Comparison of ENCODE assay signal across 14 cellular contexts in genomic region chr12:115374480-115375187, GRCh38.
DNase-seq lines count a peak whose midpoint lies in the region; ATAC-seq and TF ChIP-seq lines count a peak whose summit lies in the region.
"Had no signal": no experiment of that assay in that cellular context is flagged by ENCODE, and none has a peak within 500 bp of the region (broad histone marks: within the 10 kb centered on the region; RNA-seq: fewer than 3 reads in every experiment).

No MANE protein-coding gene starts in this region.

- H3K27me3 ChIP-seq in GM23248 (replicated peaks; ENCODE audit: insufficient read depth) (no peaks in the 10 kb centered on the region), OCI-LY3 (ENCODE audit: low read depth, low read length) (no peaks in the 10 kb centered on the region)
- H3K27me3 ChIP-seq: upper lobe of right lung had no signal

- H3K9me3 ChIP-seq in GM23248 (ENCODE audit: low read depth) = no peaks in the 10 kb centered on the region
- no peaks in the 10 kb centered on the region for H3K9me3 ChIP-seq in OCI-LY3 (ENCODE audit: insufficient read depth, low read length)
- H3K9me3 ChIP-seq: upper lobe of right lung had no signal

- H3K27me3 Mint-ChIP-seq in mesothelial cell of epicardium (ENCODE audit: low read depth) (no peaks in the 10 kb centered on the region), T-cell (peaks cover 0 to 4% of the 10 kb centered on the region in 2 donors)
- no peaks in the 10 kb centered on the region for H3K27me3 Mint-ChIP-seq in activated T-helper 2 cell treated with anti-CD3 and anti-CD28 coated beads, Interferon-gamma antibody, Interleukin-2, Interleukin-4, amounts not matched to agents 10 μg/mL and 5 μg/mL and 100 μg/mL, durations not matched to agents 14 hours and 24 hours and 36 hours (ENCODE audit: low read depth)
- H3K27me3 Mint-ChIP-seq: natural killer cell treated with Interleukin-12 subunit alpha and Interleukin-12 subunit beta and Interleukin-15 and Interleukin-18, amount 100 ng/mL, for 72 hours had no signal

- H3K9me3 Mint-ChIP-seq in mesothelial cell of epicardium = no peaks in the 10 kb centered on the region
- peaks cover 3 to 30% (median 8%) of the 10 kb centered on the region in 3 donors for H3K9me3 Mint-ChIP-seq in T-cell
- H3K9me3 Mint-ChIP-seq in activated T-helper 2 cell treated with anti-CD3 and anti-CD28 coated beads, Interferon-gamma antibody, Interleukin-2, Interleukin-4, amounts not matched to agents 10 μg/mL and 5 μg/mL and 100 μg/mL, durations not matched to agents 14 hours and 24 hours and 36 hours = peaks cover 9% of the 10 kb centered on the region

- peak; percentile 31 for DNase-seq in GM13977 (ENCODE audit: low spot score)
- DNase-seq in GM23248 = no peak
- no peak for DNase-seq in mesothelial cell of epicardium (ENCODE audit: low spot score in 2 of 2, unreplicated experiment in 2 of 2)
- DNase-seq in T-cell = no peak
- DNase-seq in substantia nigra (lab: John Stamatoyannopoulos, UW) = no peak
- DNase-seq in HuH-7.5 (ENCODE audit: low spot score) = no peak
- no peak for DNase-seq in activated T-helper 2 cell treated with anti-CD3 and anti-CD28 coated beads, Interferon-gamma antibody, Interleukin-2, Interleukin-4, amounts not matched to agents 10 μg/mL and 5 μg/mL and 100 μg/mL, durations not matched to agents 14 hours and 24 hours and 36 hours (ENCODE audit: low spot score)
- DNase-seq: Calu3; caudate nucleus; NCI-H2171 treated with DMSO at 0.1 percent for 48 hours; stimulated activated CD4-positive, alpha-beta T cell treated with anti-CD3 and anti-CD28 coated beads, Interleukin-4, amount 100 ng/mL, for 24 hours; upper lobe of right lung had no signal

- in situ Hi-C loops in GM13977 (cut with MboI; ENCODE audit: low pct_unique_long_range_greater_than_20kb, low sequenced_read_pairs, unreplicated experiment) = no loop called here
- in situ Hi-C loops in GM23248 (cut with MboI) = loop anchor here (25.0 kb wide), 1 partner anchor 687 kb away; the partner anchor contains the start of gene TBX3

- H3K27ac Mint-ChIP-seq in mesothelial cell of epicardium (peak overlapping the region; percentile 94), T-cell (no peak overlapping the region)
- no peak overlapping the region for H3K27ac Mint-ChIP-seq in activated T-helper 2 cell treated with anti-CD3 and anti-CD28 coated beads, Interferon-gamma antibody, Interleukin-2, Interleukin-4, amounts not matched to agents 10 μg/mL and 5 μg/mL and 100 μg/mL, durations not matched to agents 14 hours and 24 hours and 36 hours
- H3K27ac Mint-ChIP-seq: natural killer cell treated with Interleukin-12 subunit alpha and Interleukin-12 subunit beta and Interleukin-15 and Interleukin-18, amount 100 ng/mL, for 72 hours had no signal

- no peak for ATAC-seq in T-cell (replicated peaks in 1 of 4)
- ATAC-seq: natural killer cell treated with Interleukin-12 subunit alpha and Interleukin-12 subunit beta and Interleukin-15 and Interleukin-18, amount 100 ng/mL, for 72 hours; upper lobe of right lung had no signal

- H2AFZ ChIP-seq in GM23248 (peak overlapping the region; percentile 76), OCI-LY3 (ENCODE audit: low read depth, low read length) (peak overlapping the region; percentile 49; the same call in 1 of the 2 replicates)

- H3K4me3 ChIP-seq in GM23248 = no peak overlapping the region; the same call in 1 of the 2 replicates
- peak overlapping the region; percentile 20 for H3K4me3 ChIP-seq in OCI-LY3 (ENCODE audit: low read length)
- H3K4me3 ChIP-seq: upper lobe of right lung had no signal

- no peak overlapping the region for H3K4me3 Mint-ChIP-seq in mesothelial cell of epicardium
- H3K4me3 Mint-ChIP-seq in T-cell = peak overlapping the region in 1 of 3 donors; percentile 39
- no peak overlapping the region for H3K4me3 Mint-ChIP-seq in activated T-helper 2 cell treated with anti-CD3 and anti-CD28 coated beads, Interferon-gamma antibody, Interleukin-2, Interleukin-4, amounts not matched to agents 10 μg/mL and 5 μg/mL and 100 μg/mL, durations not matched to agents 14 hours and 24 hours and 36 hours (ENCODE audit: low read depth)
- H3K4me3 Mint-ChIP-seq: natural killer cell treated with Interleukin-12 subunit alpha and Interleukin-12 subunit beta and Interleukin-15 and Interleukin-18, amount 100 ng/mL, for 72 hours had no signal

- H3K4me1 ChIP-seq in GM23248 (ENCODE audit: insufficient read depth) (peaks cover 9% of the 10 kb centered on the region), OCI-LY3 (ENCODE audit: low read length) (peaks cover 39% of the 10 kb centered on the region)
- H3K4me1 ChIP-seq: upper lobe of right lung had no signal

- H3K4me2 ChIP-seq in GM23248 (ENCODE audit: unreplicated experiment) (peak overlapping the region; percentile 29), OCI-LY3 (ENCODE audit: low read length) (peak overlapping the region; percentile 61)

- intact Hi-C loops in activated T-helper 2 cell treated with anti-CD3 and anti-CD28 coated beads, Interferon-gamma antibody, Interleukin-2, Interleukin-4, amounts not matched to agents 10 μg/mL and 5 μg/mL and 100 μg/mL, durations not matched to agents 14 hours and 24 hours and 36 hours (cut with micrococcal nuclease) = no loop called here

- CTCF ChIA-PET in T-cell (lab: Charles Lee) = no interaction called here

- H3K4me1 Mint-ChIP-seq in mesothelial cell of epicardium = peaks cover 59% of the 10 kb centered on the region
- no peaks in the 10 kb centered on the region for H3K4me1 Mint-ChIP-seq in T-cell
- H3K4me1 Mint-ChIP-seq in activated T-helper 2 cell treated with anti-CD3 and anti-CD28 coated beads, Interferon-gamma antibody, Interleukin-2, Interleukin-4, amounts not matched to agents 10 μg/mL and 5 μg/mL and 100 μg/mL, durations not matched to agents 14 hours and 24 hours and 36 hours (ENCODE audit: low read depth) = peaks cover 8% of the 10 kb centered on the region

- TF ChIP-seq CTCF in GM13977 (IDR thresholded peaks at IDR 0.05; ENCODE audit: extremely low read depth, insufficient read depth, missing control alignments) (no peak), OCI-LY3 (IDR thresholded peaks at IDR 0.05; ENCODE audit: low read depth, low read length) (no peak), mesothelial cell of epicardium (IDR thresholded peaks at IDR 0.05; ENCODE audit: unreplicated experiment) (no peak)

- H3K9ac ChIP-seq in GM23248 = peak overlapping the region; percentile 38; the same call in 1 of the 2 replicates
- H3K9ac ChIP-seq in OCI-LY3 (ENCODE audit: low read length) = peak overlapping the region; percentile 45; the same call in 1 of the 2 replicates

- no peaks in the 10 kb centered on the region for H3K36me3 Mint-ChIP-seq in mesothelial cell of epicardium
- no peaks in the 10 kb centered on the region for H3K36me3 Mint-ChIP-seq in T-cell
- H3K36me3 Mint-ChIP-seq in activated T-helper 2 cell treated with anti-CD3 and anti-CD28 coated beads, Interferon-gamma antibody, Interleukin-2, Interleukin-4, amounts not matched to agents 10 μg/mL and 5 μg/mL and 100 μg/mL, durations not matched to agents 14 hours and 24 hours and 36 hours (ENCODE audit: low read depth) = no peaks in the 10 kb centered on the region

- no peaks in the 10 kb centered on the region for H3K9me2 ChIP-seq in GM23248 (ENCODE audit: insufficient read depth)

- no peaks in the 10 kb centered on the region for H3F3A ChIP-seq in GM23248 (ENCODE audit: insufficient read depth)

- H3K79me2 ChIP-seq in GM23248 (ENCODE audit: insufficient read depth) (no peaks in the 10 kb centered on the region), OCI-LY3 (ENCODE audit: low read length) (no peaks in the 10 kb centered on the region)

- no peaks in the 10 kb centered on the region for H3K36me3 ChIP-seq in GM23248 (ENCODE audit: low read depth)
- H3K36me3 ChIP-seq in OCI-LY3 (replicated peaks; ENCODE audit: low read depth, low read length) = no peaks in the 10 kb centered on the region
- H3K36me3 ChIP-seq: upper lobe of right lung had no signal

- no peak overlapping the region for H3K27ac ChIP-seq in GM23248
- H3K27ac ChIP-seq in OCI-LY3 (ENCODE audit: low read length) = peak overlapping the region; percentile 59
- no peak overlapping the region for H3K27ac ChIP-seq in substantia nigra (ENCODE audit: low read depth, low read length, poor library complexity, severe bottlenecking)
- H3K27ac ChIP-seq: upper lobe of right lung had no signal

- H4K20me1 ChIP-seq in GM23248 (ENCODE audit: insufficient read depth) = no peaks in the 10 kb centered on the region
- no peaks in the 10 kb centered on the region for H4K20me1 ChIP-seq in OCI-LY3 (ENCODE audit: insufficient read depth, low read length)

- POLR2A ChIA-PET in T-cell (lab: Charles Lee) = no interaction called here

- 86 to 96% methylated on average over 4 of the region's 4 CpGs for WGBS in GM23248 (ENCODE audit: low coverage in 1 of 2, low lambda C conversion rate in 2 of 2, missing lambda C conversion rate in 2 of 2), 2 experiments
